In genomic region chr19:6007866-6008265, GRCh38 we compare ENCODE assay signal across 18 cellular contexts. TPM values are rescaled to one million over a fixed set of nuclear protein-coding genes. Genes with fewer than 3 reads are reported as not detected.
A peak's percentile ranks its signal among the peaks of the same experiment; 100 is the strongest.
DNase-seq lines count a peak whose midpoint lies in the region; ATAC-seq and TF ChIP-seq lines count a peak whose summit lies in the region.
"Had no signal": no experiment of that assay in that cellular context is flagged by ENCODE, and none has a peak within 500 bp of the region (broad histone marks: within the 10 kb centered on the region; RNA-seq: fewer than 3 reads in every experiment).

No MANE protein-coding gene starts in this region.

- peak overlapping the region; percentile 39 for H3K14ac ChIP-seq in neuronal stem cell (ENCODE audit: low read length)

- H3K4me3 ChIP-seq in neuronal stem cell (ENCODE audit: low read length in 2 of 2) (no peak overlapping the region), testis (no peak overlapping the region)
- H3K4me3 ChIP-seq: BLaER1, HAP-1 had no signal

- no peak overlapping the region for H4K91ac ChIP-seq in neuronal stem cell (ENCODE audit: low read depth, low read length, poor library complexity)

- no CpG with 5 or more reads among the region's 26 CpGs for WGBS in neuronal stem cell (ENCODE audit: extremely low coverage in 2 of 2, insufficient read length in 2 of 2, insufficient replicate concordance in 1 of 2), 2 donors
- WGBS in testis, 2 donors = 44 to 72% methylated on average over 12 to 26 of the region's 26 CpGs

- H3K27ac Mint-ChIP-seq in central memory CD8-positive, alpha-beta T cell (ENCODE audit: low read depth) = peak overlapping the region; percentile 29
- H3K27ac Mint-ChIP-seq: B cell; CD8-positive, alpha-beta T cell; HFFc6 had no signal

- no peak overlapping the region for H2BK120ac ChIP-seq in neuronal stem cell (ENCODE audit: low read depth, low read length)

- no peak overlapping the region for H3K18ac ChIP-seq in neuronal stem cell (ENCODE audit: low read length)

- no peak overlapping the region for H3K9ac ChIP-seq in neuronal stem cell (ENCODE audit: low read depth, low read length, poor library complexity)
- H3K9ac ChIP-seq: BLaER1 had no signal

- no peaks in the 10 kb centered on the region for H3K36me3 Mint-ChIP-seq in central memory CD8-positive, alpha-beta T cell (ENCODE audit: insufficient read depth)

- H2AK5ac ChIP-seq in neuronal stem cell (ENCODE audit: low read depth, low read length) = peak overlapping the region; percentile 36

- no peak overlapping the region for H3K4me3 Mint-ChIP-seq in central memory CD8-positive, alpha-beta T cell
- H3K4me3 Mint-ChIP-seq: B cell; CD4-positive, CD25-positive, alpha-beta regulatory T cell; CD8-positive, alpha-beta T cell; HFFc6 had no signal

- no peak for DNase-seq in central memory CD8-positive, alpha-beta T cell (ENCODE audit: low spot score in 2 of 2)
- DNase-seq in neuronal stem cell (ENCODE audit: low spot score) = no peak
- peak; percentile 26 for DNase-seq in testis
- no peak for DNase-seq in iPS-NIHi7 (ENCODE audit: extremely low spot score)
- no peak for DNase-seq in activated naive CD4-positive, alpha-beta T cell (lab: John Stamatoyannopoulos, UW)
- DNase-seq in HuH-7.5 (ENCODE audit: low spot score) = no peak
- DNase-seq: Caco-2; CD4-positive, CD25-positive, alpha-beta regulatory T cell; CD8-positive, alpha-beta T cell; DMS153; DND-41; GOT3; HFFc6 had no signal

- no peaks in the 10 kb centered on the region for H3K4me1 Mint-ChIP-seq in central memory CD8-positive, alpha-beta T cell
- H3K4me1 Mint-ChIP-seq: B cell had no signal

- no peak overlapping the region for H3K4ac ChIP-seq in neuronal stem cell (ENCODE audit: low read length)

- H3K27me3 Mint-ChIP-seq in central memory CD8-positive, alpha-beta T cell = no peaks in the 10 kb centered on the region
- H3K27me3 Mint-ChIP-seq: B cell; CD4-positive, CD25-positive, alpha-beta regulatory T cell had no signal

- H3K79me1 ChIP-seq in neuronal stem cell (ENCODE audit: low read depth, low read length) = peaks cover 1% of the 10 kb centered on the region

- intact Hi-C loops in testis (cut with DNase I; ENCODE audit: low total_unique reads) = no loop called here

- no peak overlapping the region for H2BK5ac ChIP-seq in neuronal stem cell (ENCODE audit: low read length)

- no peaks in the 10 kb centered on the region for H3K9me3 Mint-ChIP-seq in central memory CD8-positive, alpha-beta T cell
- H3K9me3 Mint-ChIP-seq: CD4-positive, CD25-positive, alpha-beta regulatory T cell; CD8-positive, alpha-beta T cell; HFFc6 had no signal

- H3K4me1 ChIP-seq in neuronal stem cell (ENCODE audit: control insufficient read depth in 2 of 2, insufficient read depth in 1 of 2, low read depth in 1 of 2, low read length in 2 of 2) (no peaks in the 10 kb centered on the region), testis (no peaks in the 10 kb centered on the region)
- H3K4me1 ChIP-seq: Caco-2, HAP-1 had no signal

- no peak for TF ChIP-seq CTCF in testis (IDR thresholded peaks at IDR 0.05)

- H3K9me3 ChIP-seq in neuronal stem cell (replicated peaks in 1 of 2; ENCODE audit: control insufficient read depth in 2 of 2, insufficient read depth in 1 of 2, low read depth in 1 of 2, low read length in 2 of 2) = no peaks in the 10 kb centered on the region
- no peaks in the 10 kb centered on the region for H3K9me3 ChIP-seq in testis
- H3K9me3 ChIP-seq: Caco-2, HAP-1 had no signal

- no peak overlapping the region for H4K8ac ChIP-seq in neuronal stem cell (ENCODE audit: low read depth, low read length)

- no peak overlapping the region for H3K4me2 ChIP-seq in neuronal stem cell (ENCODE audit: insufficient read depth, low read length, poor library complexity, severe bottlenecking)
- H3K4me2 ChIP-seq: BLaER1 had no signal

- no peak overlapping the region for H2AFZ ChIP-seq in neuronal stem cell (ENCODE audit: low read length)

- H3K36me3 ChIP-seq in neuronal stem cell (replicated peaks in 1 of 2; ENCODE audit: control insufficient read depth in 2 of 2, insufficient read depth in 2 of 2, low read length in 2 of 2) (peaks cover 0 to 67% of the 10 kb centered on the region in 2 donors), testis (ENCODE audit: low read depth, missing control alignments) (no peaks in the 10 kb centered on the region)
- H3K36me3 ChIP-seq: BLaER1, HAP-1 had no signal

- no peak overlapping the region for H2BK15ac ChIP-seq in neuronal stem cell (ENCODE audit: low read length)

- H3K27ac ChIP-seq in neuronal stem cell (replicated peaks; ENCODE audit: low read length) (no peak overlapping the region), testis (no peak overlapping the region)
- H3K27ac ChIP-seq: BLaER1, C4-2B had no signal

- peak overlapping the region; percentile 22 for H2BK12ac ChIP-seq in neuronal stem cell (ENCODE audit: low read length)

- no peak for ATAC-seq in central memory CD8-positive, alpha-beta T cell (replicated peaks; ENCODE audit: extremely low read depth, poor library complexity, severe bottlenecking)
- ATAC-seq: CD8-positive, alpha-beta T cell had no signal

- peak overlapping the region; percentile 75 for H3K23ac ChIP-seq in neuronal stem cell (ENCODE audit: low read depth, low read length, poor library complexity)

- no peaks in the 10 kb centered on the region for H3K27me3 ChIP-seq in neuronal stem cell (ENCODE audit: control insufficient read depth in 3 of 3, insufficient read depth in 3 of 3, low read depth in 1 of 3, low read length in 3 of 3)
- H3K27me3 ChIP-seq in testis = no peaks in the 10 kb centered on the region
- H3K27me3 ChIP-seq: BLaER1 had no signal

- TF ChIP-seq POLR2A in testis (IDR thresholded peaks at IDR 0.05) = no peak

TF ChIP-seq in PFSK-1, 5 proteins besides CTCF, POLR2A, EP300 and RAD21:
- TF ChIP-seq REST (IDR thresholded peaks at IDR 0.05; ENCODE audit: insufficient read depth in 1 of 2, low read depth in 2 of 2, low read length in 2 of 2) = no peak
- TF ChIP-seq TAF1 (IDR thresholded peaks at IDR 0.05; ENCODE audit: borderline replicate concordance, insufficient read depth, low read length) = no peak
- TF ChIP-seq SIN3A (IDR thresholded peaks at IDR 0.05; ENCODE audit: borderline replicate concordance, insufficient read depth, low read length) = no peak
- peak; percentile 17 for TF ChIP-seq FOXP2 (optimal IDR thresholded peaks at IDR 0.05; ENCODE audit: borderline replicate concordance, extremely low read depth, extremely low read length, insufficient read depth)
- TF ChIP-seq POLR2AphosphoS5 (IDR thresholded peaks at IDR 0.05; ENCODE audit: low read depth, low read length) = no peak

RNA-seq across cellular contexts. Expression of gene RANBP3, which starts 29.9 kb away (rescaled TPM):
- 114 TPM for polyA plus RNA-seq in PFSK-1 (2012; ENCODE audit: insufficient read length, low read depth)
- polyA plus RNA-seq in neuronal stem cell (2013, experiment 1 of 2) = 112 TPM
- polyA plus RNA-seq in neuronal stem cell (2013, experiment 2 of 2) = 111 TPM
- total RNA-seq in testis = 100 to 1,000 TPM; 145 to 148 TPM
- polyA plus RNA-seq in testis (ENCODE audit: insufficient read depth, low read depth, low replicate concordance) = 142 TPM
